ENCODE assay signal across 11 cellular contexts in genomic region chr3:123104550-123104949, GRCh38. TPM values are rescaled to one million over a fixed set of nuclear protein-coding genes. Genes with fewer than 3 reads are reported as not detected.
DNase-seq lines count a peak whose midpoint lies in the region; ATAC-seq and TF ChIP-seq lines count a peak whose summit lies in the region.
"Had no signal": no experiment of that assay in that cellular context is flagged by ENCODE, and none has a peak within 500 bp of the region (broad histone marks: within the 10 kb centered on the region; RNA-seq: fewer than 3 reads in every experiment).

No MANE protein-coding gene starts in this region.

- ATAC-seq in HCT116, result 0 out of 2 replicates have a peak, but pooled peaks have one; percentile 50
- ATAC-seq: WTC11 had no signal

- peak; percentile 86 for DNase-seq in AG08396 (ENCODE audit: low spot score)
- no peak for DNase-seq in HCT116 (ENCODE audit: low read depth, low spot score)
- DNase-seq in astrocyte of the spinal cord (ENCODE audit: low read depth, low spot score), result peak; percentile 57
- peak; percentile 62 to 65 for DNase-seq in lung microvascular endothelial cell (ENCODE audit: low read depth in 2 of 2)
- DNase-seq in GF-D8 (lab: John Stamatoyannopoulos, UW), result no peak
- no peak for DNase-seq in SHP77 (lab: John Stamatoyannopoulos, UW)
- no peak for DNase-seq in iPS-NIHi11 (ENCODE audit: low spot score)
- no peak for DNase-seq in SKM-1 treated with dmso at 0.1 percent for 144 hours (lab: John Stamatoyannopoulos, UW; ENCODE audit: unreplicated experiment)
- DNase-seq: kidney glomerular epithelial cell, NCI-H1092 treated with DMSO at 0.1 percent for 48 hours had no signal

- no peaks in the 10 kb centered on the region for H3K27me3 ChIP-seq in HCT116 (ENCODE audit: insufficient read depth, low read length)

- H4K20me1 ChIP-seq in HCT116 (ENCODE audit: insufficient read depth), result no peaks in the 10 kb centered on the region

- in situ Hi-C loops in astrocyte of the spinal cord (cut with HindIII; ENCODE audit: low sequenced_read_pairs), result no loop called here

- TF ChIP-seq POLR2A in HCT116 (IDR thresholded peaks at IDR 0.05; ENCODE audit: borderline replicate concordance, extremely low read depth, insufficient read depth, insufficient read length), result no peak

- peaks cover 0 to 11% of the 10 kb centered on the region in 2 experiments; a peak in 2 of 4 replicates for H3K4me1 ChIP-seq in HCT116 (ENCODE audit: control insufficient read depth in 1 of 2, insufficient read depth in 2 of 2, low read length in 2 of 2)

- RAD21 ChIA-PET in HCT116 (lab: Charles Lee; ENCODE audit: low non-redundant PET in 1 of 2, low total read pairs in 2 of 2, uncharacterized antibody in 2 of 2, unreplicated experiment in 2 of 2), result no interaction called here

- H3K4me3 ChIP-seq in HCT116 (replicated peaks in 1 of 2; ENCODE audit: low read depth in 1 of 2, low read length in 2 of 2), result no peak overlapping the region
- no peak overlapping the region for H3K4me3 ChIP-seq in astrocyte of the spinal cord (ENCODE audit: low read depth, low read length)

- H3K27ac ChIP-seq in HCT116 (ENCODE audit: low read depth, low read length), result no peak overlapping the region

- H3K9ac ChIP-seq in HCT116 (ENCODE audit: low read length), result no peak overlapping the region

- BruUV-seq in HCT116 (replicated peaks; lab: Mats Ljungman, UMichigan), result no TSS peak

- POLR2A ChIA-PET in HCT116 (lab: Charles Lee), result no interaction called here

- CTCF ChIA-PET in HCT116 (lab: Charles Lee), result no interaction called here

- H2AFZ ChIP-seq in HCT116 (ENCODE audit: low read depth, low read length, poor library complexity, severe bottlenecking), result no peak overlapping the region

- no peak for TF ChIP-seq CTCF in HCT116 (IDR thresholded peaks at IDR 0.05 in 2 of 3, conservative IDR thresholded peaks at IDR 0.05 in 1 of 3; ENCODE audit: borderline replicate concordance in 1 of 3, insufficient read depth in 1 of 3, low read depth in 2 of 3, low read length in 2 of 3)
- TF ChIP-seq CTCF in astrocyte of the spinal cord (IDR thresholded peaks at IDR 0.05; ENCODE audit: low read depth, low read length), result no peak

- H3K9me3 ChIP-seq in HCT116 (ENCODE audit: control insufficient read depth in 1 of 2, insufficient read depth in 1 of 2, low read depth in 1 of 2, low read length in 2 of 2), result no peaks in the 10 kb centered on the region

- H3K9me2 ChIP-seq in HCT116 (ENCODE audit: insufficient read depth), result no peaks in the 10 kb centered on the region

- H3K79me2 ChIP-seq in HCT116 (ENCODE audit: insufficient read depth, low read length), result peaks cover 6% of the 10 kb centered on the region; the same call in 1 of the 2 replicates

- intact Hi-C loops in HCT116 (cut with micrococcal nuclease), result no loop called here

- peak overlapping the region; percentile 20; the same call in 1 of the 2 replicates for H3K4me2 ChIP-seq in HCT116 (ENCODE audit: low read length)

- TF ChIP-seq RAD21 in HCT116 (IDR thresholded peaks at IDR 0.05; ENCODE audit: low read depth), result no peak

- peaks cover 34 to 63% of the 10 kb centered on the region in 2 experiments for H3K36me3 ChIP-seq in HCT116 (ENCODE audit: control insufficient read depth in 1 of 2, insufficient read depth in 2 of 2, low read length in 2 of 2)

TF ChIP-seq in HCT116, 20 proteins besides CTCF, POLR2A, EP300 and RAD21:
- TF ChIP-seq FOSL1 (IDR thresholded peaks at IDR 0.05; ENCODE audit: low read depth), result peak; percentile 37; the same call in 1 of the 2 replicates
- TF ChIP-seq ZFX (IDR thresholded peaks at IDR 0.05), result no peak
- TF ChIP-seq, protein P1, sequence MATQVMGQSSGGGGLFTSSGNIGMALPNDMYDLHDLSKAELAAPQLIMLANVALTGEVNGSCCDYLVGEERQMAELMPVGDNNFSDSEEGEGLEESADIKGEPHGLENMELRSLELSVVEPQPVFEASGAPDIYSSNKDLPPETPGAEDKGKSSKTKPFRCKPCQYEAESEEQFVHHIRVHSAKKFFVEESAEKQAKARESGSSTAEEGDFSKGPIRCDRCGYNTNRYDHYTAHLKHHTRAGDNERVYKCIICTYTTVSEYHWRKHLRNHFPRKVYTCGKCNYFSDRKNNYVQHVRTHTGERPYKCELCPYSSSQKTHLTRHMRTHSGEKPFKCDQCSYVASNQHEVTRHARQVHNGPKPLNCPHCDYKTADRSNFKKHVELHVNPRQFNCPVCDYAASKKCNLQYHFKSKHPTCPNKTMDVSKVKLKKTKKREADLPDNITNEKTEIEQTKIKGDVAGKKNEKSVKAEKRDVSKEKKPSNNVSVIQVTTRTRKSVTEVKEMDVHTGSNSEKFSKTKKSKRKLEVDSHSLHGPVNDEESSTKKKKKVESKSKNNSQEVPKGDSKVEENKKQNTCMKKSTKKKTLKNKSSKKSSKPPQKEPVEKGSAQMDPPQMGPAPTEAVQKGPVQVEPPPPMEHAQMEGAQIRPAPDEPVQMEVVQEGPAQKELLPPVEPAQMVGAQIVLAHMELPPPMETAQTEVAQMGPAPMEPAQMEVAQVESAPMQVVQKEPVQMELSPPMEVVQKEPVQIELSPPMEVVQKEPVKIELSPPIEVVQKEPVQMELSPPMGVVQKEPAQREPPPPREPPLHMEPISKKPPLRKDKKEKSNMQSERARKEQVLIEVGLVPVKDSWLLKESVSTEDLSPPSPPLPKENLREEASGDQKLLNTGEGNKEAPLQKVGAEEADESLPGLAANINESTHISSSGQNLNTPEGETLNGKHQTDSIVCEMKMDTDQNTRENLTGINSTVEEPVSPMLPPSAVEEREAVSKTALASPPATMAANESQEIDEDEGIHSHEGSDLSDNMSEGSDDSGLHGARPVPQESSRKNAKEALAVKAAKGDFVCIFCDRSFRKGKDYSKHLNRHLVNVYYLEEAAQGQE (IDR thresholded peaks at IDR 0.05; ENCODE audit: low read depth), result no peak
- TF ChIP-seq JUND (IDR thresholded peaks at IDR 0.05), result peak; percentile 40; the same call in 1 of the 2 replicates

RNA-seq across cellular contexts. Expression of gene PDIA5, which starts 37.7 kb away (rescaled TPM):
- total RNA-seq in HCT116 (2021; ENCODE audit: unreplicated experiment), result 50.8 TPM
- 48.9 and 49.7 TPM in 2 replicates for polyA plus RNA-seq in HCT116 (2012)
- 53.4 and 60.4 TPM in 2 replicates for total RNA-seq in lung microvascular endothelial cell

Comparison
In these comparisons a context has a peak if more than half of its experiments do, and no peak if none do; other contexts are left out.
1. DNase-seq: peak in AG08396 (single experiment), astrocyte of the spinal cord (single experiment) and lung microvascular endothelial cell (2 of 2); none in HCT116 (single experiment), GF-D8 (single experiment), SHP77 (0 of 2), iPS-NIHi11 (single experiment) and SKM-1 treated with dmso at 0.1 percent for 144 hours (single experiment).